In the genomic region with DNA sequence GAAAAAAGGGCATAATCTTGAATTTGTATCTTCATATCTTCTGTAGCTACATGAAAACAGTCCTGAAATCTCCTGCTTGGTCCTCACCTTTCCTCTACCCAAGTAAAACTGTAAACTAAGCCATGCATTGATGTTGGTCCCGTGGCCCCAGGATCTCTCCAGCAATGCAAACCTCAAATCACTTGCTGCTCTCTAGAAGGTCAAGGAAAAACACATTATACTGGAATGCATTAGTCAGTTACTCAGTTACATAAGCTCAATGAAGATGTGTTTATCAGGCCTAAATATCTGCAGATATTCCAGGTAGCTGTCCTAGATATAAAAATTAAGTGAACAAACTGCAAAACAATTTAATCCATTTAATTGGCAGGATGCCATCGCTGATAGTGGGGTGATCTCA, we compare ENCODE assay signal across 1 cellular context.
TF ChIP-seq lines count a peak whose summit lies in the region.

No MANE protein-coding gene starts in this region.

TF ChIP-seq in IMR-90, 13 proteins besides CTCF, POLR2A, EP300 and RAD21:
- no peak for TF ChIP-seq USF2 (IDR thresholded peaks at IDR 0.05; ENCODE audit: low read depth, low read length)
- no peak for TF ChIP-seq RFX5 (IDR thresholded peaks at IDR 0.05; ENCODE audit: low read depth, low read length)
- TF ChIP-seq MXI1 (IDR thresholded peaks at IDR 0.05; ENCODE audit: borderline replicate concordance, low read depth, low read length), result no peak
- no peak for TF ChIP-seq NFE2L2 (IDR thresholded peaks at IDR 0.05; ENCODE audit: low read depth, low read length)
- TF ChIP-seq MAFK (IDR thresholded peaks at IDR 0.05; ENCODE audit: low read depth, low read length), result no peak
- TF ChIP-seq MAZ (IDR thresholded peaks at IDR 0.05; ENCODE audit: borderline replicate concordance, low read depth, low read length), result no peak
- TF ChIP-seq ELK1 (IDR thresholded peaks at IDR 0.05; ENCODE audit: borderline replicate concordance, low read depth, low read length), result no peak
- TF ChIP-seq FOS (IDR thresholded peaks at IDR 0.05; ENCODE audit: low read depth, low read length), result no peak
- TF ChIP-seq CEBPB (IDR thresholded peaks at IDR 0.05; ENCODE audit: low read depth, low read length), result no peak
- TF ChIP-seq SMC3 (IDR thresholded peaks at IDR 0.05; ENCODE audit: low read depth, low read length), result no peak
